ENCODE assay signal across 15 cellular contexts in genomic region chr1:199851453-199851852, GRCh38.
"Had no signal": no experiment of that assay in that cellular context is flagged by ENCODE, and none has a peak within 500 bp of the region (broad histone marks: within the 10 kb centered on the region; RNA-seq: fewer than 3 reads in every experiment).

No MANE protein-coding gene starts in this region.

- H3K27ac ChIP-seq: epithelial cell of prostate, upper lobe of left lung had no signal

- H3K4me3 ChIP-seq: upper lobe of left lung had no signal

- DNase-seq: activated CD4-positive, alpha-beta T cell treated with anti-CD3 and anti-CD28 coated beads, Interleukin-2, amount 50 U/mL, for 4 hours; activated CD8-positive, alpha-beta memory T cell treated with anti-CD3 and anti-CD28 coated beads for 24 hours; activated CD8-positive, alpha-beta memory T cell treated with anti-CD3 and anti-CD28 coated beads, Interleukin-2, amount 50 U/mL, for 4 hours; activated T-cell treated with anti-CD3 and anti-CD28 coated beads, Interleukin-2, amount 50 U/mL, for 24 hours; aorta; naive B cell; stimulated activated CD4-positive, alpha-beta T cell treated with anti-CD3 and anti-CD28 coated beads, Interleukin-12 subunit alpha, Interleukin-12 subunit beta, amount 100 ng/mL, for 4 hours; stimulated activated CD4-positive, alpha-beta T cell treated with anti-CD3 and anti-CD28 coated beads, Interleukin-4, amount 100 ng/mL, for 4 hours; stimulated activated naive CD8-positive, alpha-beta T cell treated with anti-CD3 and anti-CD28 coated beads, Interleukin-15, Interleukin-2, amounts not matched to agents 100 U/mL and 50 U/mL, for 24 hours; T1000; upper lobe of left lung had no signal

- H3K36me3 ChIP-seq: upper lobe of left lung had no signal

- H3K4me1 ChIP-seq: upper lobe of left lung had no signal

- H3K27me3 ChIP-seq: upper lobe of left lung had no signal

- ATAC-seq: activated naive CD4-positive, alpha-beta T cell treated with anti-CD3 and anti-CD28 coated beads, Interleukin-2, amount 50 U/mL, for 72 hours; activated T-helper 17 cell treated with anti-CD3 and anti-CD28 coated beads, Interleukin-2, amount 50 U/mL, for 72 hours; stimulated activated naive CD8-positive, alpha-beta T cell treated with anti-CD3 and anti-CD28 coated beads, Interleukin-15, Interleukin-2, amounts not matched to agents 100 U/mL and 50 U/mL, for 24 hours; WTC11 had no signal

- H3K9me3 ChIP-seq: upper lobe of left lung had no signal
